In genomic region chr6:105153676-105154075, GRCh38 we compare ENCODE assay signal across 31 cellular contexts. TPM values are rescaled to one million over a fixed set of nuclear protein-coding genes. Genes with fewer than 3 reads are reported as not detected.
"Had no signal": no experiment of that assay in that cellular context is flagged by ENCODE, and none has a peak within 500 bp of the region (broad histone marks: within the 10 kb centered on the region; RNA-seq: fewer than 3 reads in every experiment).

No MANE protein-coding gene starts in this region.

- H3K4me3 Mint-ChIP-seq: activated CD4-positive, alpha-beta T cell treated with anti-CD3 and anti-CD28 coated beads, Interleukin-2, amount 10 ng/mL, durations not matched to agents 24 days and 14 days; activated CD8-positive, alpha-beta T cell treated with anti-CD3 and anti-CD28 coated beads, Interleukin-2, amount 10 ng/mL, durations not matched to agents 7 days and 5 days; activated naive CD8-positive, alpha-beta T cell treated with anti-CD3 and anti-CD28 coated beads for 36 hours had no signal

- H3K4me1 Mint-ChIP-seq: activated naive CD8-positive, alpha-beta T cell treated with anti-CD3 and anti-CD28 coated beads for 36 hours had no signal

- ATAC-seq: activated CD8-positive, alpha-beta T cell treated with anti-CD3 and anti-CD28 coated beads, Interleukin-2, amount 10 ng/mL, durations not matched to agents 7 days and 5 days; PC-3; Right ventricle myocardium inferior had no signal

- H3K9me3 Mint-ChIP-seq: activated CD4-positive, alpha-beta T cell treated with anti-CD3 and anti-CD28 coated beads, Interleukin-2, amount 10 ng/mL, durations not matched to agents 24 days and 14 days; activated naive CD8-positive, alpha-beta T cell treated with anti-CD3 and anti-CD28 coated beads for 36 hours had no signal

- H3K27ac Mint-ChIP-seq: activated CD4-positive, alpha-beta T cell treated with anti-CD3 and anti-CD28 coated beads, Interleukin-2, amount 10 ng/mL, durations not matched to agents 24 days and 14 days; activated CD8-positive, alpha-beta T cell treated with anti-CD3 and anti-CD28 coated beads, Interleukin-2, amount 10 ng/mL, durations not matched to agents 7 days and 5 days; activated naive CD8-positive, alpha-beta T cell treated with anti-CD3 and anti-CD28 coated beads for 36 hours had no signal

- H3K36me3 Mint-ChIP-seq: activated naive CD8-positive, alpha-beta T cell treated with anti-CD3 and anti-CD28 coated beads for 36 hours had no signal

- DNase-seq: activated CD4-positive, alpha-beta T cell treated with anti-CD3 and anti-CD28 coated beads for 1 hour; activated CD4-positive, alpha-beta T cell treated with anti-CD3 and anti-CD28 coated beads, Interleukin-2, amount 10 ng/mL, durations not matched to agents 24 days and 14 days; activated CD4-positive, alpha-beta T cell treated with anti-CD3 and anti-CD28 coated beads, Interleukin-2, amount 50 U/mL, for 48 hours; activated CD4-positive, CD25-positive, alpha-beta regulatory T cell; activated CD8-positive, alpha-beta memory T cell treated with anti-CD3 and anti-CD28 coated beads, Interleukin-2, amount 50 U/mL, for 48 hours; activated CD8-positive, alpha-beta T cell treated with anti-CD3 and anti-CD28 coated beads, Interleukin-2, amount 10 ng/mL, durations not matched to agents 7 days and 5 days; activated effector memory CD4-positive, alpha-beta T cell treated with anti-CD3 and anti-CD28 coated beads, Interleukin-2, amount 50 U/mL, for 16 hours; activated naive CD4-positive, alpha-beta T cell; activated naive CD4-positive, alpha-beta T cell treated with anti-CD3 and anti-CD28 coated beads, Interleukin-2, amount 50 U/mL, for 16 hours; activated naive CD8-positive, alpha-beta T cell treated with anti-CD3 and anti-CD28 coated beads for 36 hours; activated T-cell treated with anti-CD3 and anti-CD28 coated beads, Interleukin-2, amount 50 U/mL, for 48 hours; amniotic stem cell; aorta; brain microvascular endothelial cell; central memory CD4-positive, alpha-beta T cell; Karpas-422; NCI-H1105; NCI-H1417 treated with DMSO at 0.1 percent for 48 hours; NCI-H187 treated with DMSO at 0.1 percent for 48 hours; NCI-H2081 treated with DMSO at 0.1 percent for 48 hours; NCI-H226; NCI-H446 treated with DMSO at 0.1 percent for 48 hours; NCI-H524; NCI-H69; NK-92 treated with Interleukin-12 subunit alpha and Interleukin-12 subunit beta, amount 100 ng/mL, for 24 hours; PC-3; SIG-M5; SW 1271; T-helper 9 cell; WERI-Rb-1 had no signal

RNA-seq across cellular contexts. Expression of gene POPDC3, which starts 26.1 kb away (rescaled TPM):
- total RNA-seq: activated CD4-positive, alpha-beta T cell treated with anti-CD3 and anti-CD28 coated beads, Interleukin-2, amount 10 ng/mL, durations not matched to agents 24 days and 14 days; activated CD8-positive, alpha-beta T cell treated with anti-CD3 and anti-CD28 coated beads, Interleukin-2, amount 10 ng/mL, durations not matched to agents 7 days and 5 days; activated naive CD8-positive, alpha-beta T cell treated with anti-CD3 and anti-CD28 coated beads for 36 hours; aorta had no signal
